Comparison of ENCODE assay signal across 15 cellular contexts in the genomic region with DNA sequence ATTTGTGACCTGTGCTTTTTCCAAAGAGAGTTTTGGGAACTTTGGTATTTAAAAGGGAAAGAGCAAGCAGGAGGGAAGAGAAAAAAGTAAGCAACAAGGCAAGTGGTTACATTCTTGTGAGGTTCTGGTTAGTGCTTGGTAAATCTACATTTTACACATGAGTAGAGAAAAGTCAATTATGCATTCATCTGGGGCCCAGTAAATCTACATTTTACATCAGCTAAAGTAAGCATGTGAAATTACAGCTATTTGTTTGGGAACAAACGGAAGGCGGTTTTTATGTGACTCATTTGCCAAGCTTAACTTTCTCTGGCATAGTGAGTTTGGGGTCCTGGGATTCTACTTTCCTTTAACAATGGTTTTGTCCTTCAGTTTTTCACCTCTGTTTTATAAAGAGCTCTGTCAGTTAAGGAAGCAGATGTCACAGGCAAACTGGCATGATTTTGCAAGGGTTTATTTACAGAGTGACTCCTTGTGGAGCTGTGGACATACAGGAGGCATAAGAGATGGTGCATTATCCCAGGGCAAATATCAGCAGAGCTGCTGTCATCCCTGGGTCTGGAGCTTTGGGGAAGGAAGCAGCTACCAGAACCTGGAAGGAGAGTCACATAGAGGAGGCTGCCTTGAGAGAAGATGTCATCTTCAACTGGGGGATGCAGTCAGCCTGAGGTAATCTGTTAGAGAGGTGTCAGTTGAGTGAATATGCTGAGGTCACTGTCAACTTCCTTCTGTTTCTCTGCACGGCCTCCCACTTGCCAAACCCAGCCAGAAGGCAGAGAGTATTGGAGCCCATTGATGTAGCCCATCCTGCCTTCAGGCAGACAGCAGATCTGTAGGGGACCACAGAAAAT.
DNase-seq lines count a peak whose midpoint lies in the region; ATAC-seq and TF ChIP-seq lines count a peak whose summit lies in the region.
"Had no signal": no experiment of that assay in that cellular context is flagged by ENCODE, and none has a peak within 500 bp of the region (broad histone marks: within the 10 kb centered on the region; RNA-seq: fewer than 3 reads in every experiment).

No MANE protein-coding gene starts in this region.

- TF ChIP-seq CTCF in PC-3 (conservative IDR thresholded peaks at IDR 0.05; ENCODE audit: low read depth, low read length), result no peak

- H3K27ac Mint-ChIP-seq in stimulated activated effector memory CD8-positive, alpha-beta T cell treated with anti-CD3 and anti-CD28 coated beads, Interleukin-12 subunit alpha, Interleukin-12 subunit beta, amount 100 ng/mL, for 72 hours, result peak overlapping the region; percentile 81

- H3K4me3 Mint-ChIP-seq in stimulated activated effector memory CD8-positive, alpha-beta T cell treated with anti-CD3 and anti-CD28 coated beads, Interleukin-12 subunit alpha, Interleukin-12 subunit beta, amount 100 ng/mL, for 72 hours, result no peak overlapping the region

- H3K4me1 Mint-ChIP-seq in stimulated activated effector memory CD8-positive, alpha-beta T cell treated with anti-CD3 and anti-CD28 coated beads, Interleukin-12 subunit alpha, Interleukin-12 subunit beta, amount 100 ng/mL, for 72 hours, result peaks cover 26% of the 10 kb centered on the region

- intact Hi-C loops in PC-3 (cut with micrococcal nuclease) (loop anchor here (5.0 kb wide), 1 partner anchor 103 kb away; the partner anchor contains the start of gene SNX18), sciatic nerve (cut with DNase I) (no loop called here)

- H2AFZ ChIP-seq in PC-3 (ENCODE audit: low read length), result no peak overlapping the region

- no peaks in the 10 kb centered on the region for H3K36me3 ChIP-seq in PC-3 (ENCODE audit: low read depth, low read length)

- H3K27me3 ChIP-seq in PC-3 (ENCODE audit: low read length), result no peaks in the 10 kb centered on the region

- ATAC-seq in PC-3 (peak; percentile 81), sciatic nerve (no peak)
- peak; percentile 69 for ATAC-seq in stimulated activated effector memory CD8-positive, alpha-beta T cell treated with anti-CD3 and anti-CD28 coated beads, Interleukin-12 subunit alpha, Interleukin-12 subunit beta, amount 100 ng/mL, for 72 hours
- ATAC-seq: GM12878 had no signal

- H3K4me2 ChIP-seq in PC-3 (ENCODE audit: low read length), result no peak overlapping the region

- no peaks in the 10 kb centered on the region for H3F3A ChIP-seq in PC-3 (ENCODE audit: low read length, unreplicated experiment)

- H3K9ac ChIP-seq in PC-3 (ENCODE audit: low read length), result no peak overlapping the region

- DNase-seq in NCI-H510A treated with DMSO at 0.1 percent for 48 hours (lab: John Stamatoyannopoulos, UW), result peak; percentile 3
- no peak for DNase-seq in NCI-H510A (lab: John Stamatoyannopoulos, UW)
- DNase-seq in PC-3, result peak; percentile 62
- peak; percentile 1 for DNase-seq in dermis blood vessel endothelial cell
- no peak for DNase-seq in stimulated activated effector memory CD8-positive, alpha-beta T cell treated with anti-CD3 and anti-CD28 coated beads, Interleukin-12 subunit alpha, Interleukin-12 subunit beta, amount 100 ng/mL, for 72 hours (ENCODE audit: low spot score in 2 of 2)
- no peak for DNase-seq in NCI-H82 (lab: John Stamatoyannopoulos, UW)
- no peak for DNase-seq in sciatic nerve (ENCODE audit: low spot score)
- DNase-seq in activated CD4-positive, alpha-beta T cell treated with anti-CD3 and anti-CD28 coated beads for 1 hour, result no peak
- DNase-seq: activated CD4-positive, CD25-positive, alpha-beta regulatory T cell treated with anti-CD3 and anti-CD28 coated beads, Interleukin-2, amount 50 U/mL, for 72 hours; activated effector memory CD4-positive, alpha-beta T cell treated with Interleukin-2 at 50 U/mL for 16 hours; cerebellar nuclear complex; DND-41; Right ventricle myocardium superior; small intestine had no signal

- BruUV-seq in PC-3 (replicated peaks; lab: Mats Ljungman, UMichigan), result no TSS peak

- no peak overlapping the region for H3K4me3 ChIP-seq in PC-3 (ENCODE audit: low read length)
- H3K4me3 ChIP-seq: GM12878 had no signal

- no peaks in the 10 kb centered on the region for H3K79me2 ChIP-seq in PC-3 (ENCODE audit: low read length)

- H4K20me1 ChIP-seq in PC-3 (ENCODE audit: low read length), result no peaks in the 10 kb centered on the region

- H3K9me2 ChIP-seq in PC-3 (replicated peaks; ENCODE audit: low read length), result no peaks in the 10 kb centered on the region

- no peaks in the 10 kb centered on the region for H3K9me3 ChIP-seq in PC-3 (ENCODE audit: low read length)

- POLR2A ChIA-PET in PC-3 (lab: Charles Lee; ENCODE audit: unreplicated experiment), result interaction anchor here (0.5 to 0.7 kb wide), 2 partner anchors 23 to 83 kb away, joined by 4 read pairs; no protein-coding TSS in a partner anchor

- CTCF ChIA-PET in PC-3 (lab: Charles Lee), result no interaction called here

- H3K9me3 Mint-ChIP-seq in stimulated activated effector memory CD8-positive, alpha-beta T cell treated with anti-CD3 and anti-CD28 coated beads, Interleukin-12 subunit alpha, Interleukin-12 subunit beta, amount 100 ng/mL, for 72 hours, result no peaks in the 10 kb centered on the region

- no peak overlapping the region for H3K27ac ChIP-seq in PC-3 (ENCODE audit: low read length)

- no peaks in the 10 kb centered on the region for H3K36me3 Mint-ChIP-seq in stimulated activated effector memory CD8-positive, alpha-beta T cell treated with anti-CD3 and anti-CD28 coated beads, Interleukin-12 subunit alpha, Interleukin-12 subunit beta, amount 100 ng/mL, for 72 hours

- H3K4me1 ChIP-seq in PC-3 (ENCODE audit: insufficient read depth, low read length), result peaks cover 8% of the 10 kb centered on the region

Comparison
In these comparisons a context has a peak if more than half of its experiments do, and no peak if none do; other contexts are left out.
1. DNase-seq: peak in NCI-H510A treated with DMSO at 0.1 percent for 48 hours (single experiment), PC-3 (single experiment) and dermis blood vessel endothelial cell (single experiment); none in NCI-H510A (single experiment), stimulated activated effector memory CD8-positive, alpha-beta T cell treated with anti-CD3 and anti-CD28 coated beads, Interleukin-12 subunit alpha, Interleukin-12 subunit beta, amount 100 ng/mL, for 72 hours (0 of 2), NCI-H82 (single experiment), sciatic nerve (single experiment) and activated CD4-positive, alpha-beta T cell treated with anti-CD3 and anti-CD28 coated beads for 1 hour (single experiment).